Comparison of ENCODE assay signal across 8 cellular contexts in the genomic region with DNA sequence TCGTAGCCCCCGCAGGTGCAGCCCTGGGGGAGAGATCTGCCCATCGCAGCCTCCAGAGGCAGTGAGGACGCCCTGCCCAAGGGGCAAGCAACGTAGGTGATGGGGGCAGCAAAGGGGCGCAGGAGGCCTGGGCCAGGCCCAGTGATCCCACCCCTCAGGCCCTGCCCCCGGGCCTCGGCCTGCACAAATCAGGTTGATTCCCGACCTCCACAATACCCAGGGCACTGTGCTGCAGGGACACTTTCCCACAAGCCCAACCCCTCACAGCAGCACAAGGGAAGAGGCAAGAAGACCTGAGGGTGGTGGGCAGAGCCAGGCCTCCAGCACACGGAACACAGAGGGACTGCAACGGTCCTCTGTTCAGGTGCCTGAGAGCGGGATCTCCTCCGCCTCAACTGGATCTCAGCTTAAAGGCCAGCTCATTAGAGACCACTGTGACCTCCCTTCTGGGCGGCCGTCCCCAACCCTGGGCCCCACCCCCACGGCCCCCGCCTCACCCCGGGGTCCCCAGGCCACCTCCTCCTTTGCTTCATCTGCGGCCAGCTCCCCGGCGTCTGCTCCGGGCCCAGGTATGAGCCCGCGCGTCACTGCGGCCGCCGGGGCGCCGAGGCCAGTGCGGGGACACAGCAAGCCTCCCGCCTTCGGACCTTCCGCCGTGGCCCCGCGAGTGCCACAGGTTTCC. TPM values are rescaled to one million over a fixed set of nuclear protein-coding genes. Genes with fewer than 3 reads are reported as not detected.
DNase-seq lines count a peak whose midpoint lies in the region; ATAC-seq and TF ChIP-seq lines count a peak whose summit lies in the region.

No MANE protein-coding gene starts in this region.

- H3K4me3 ChIP-seq in coronary artery (peak overlapping the region; percentile 85), mononuclear cell (ENCODE audit: low read length) (peak overlapping the region; percentile 99)

- H3K27me3 ChIP-seq in mononuclear cell (ENCODE audit: insufficient read depth, low read length): no peaks in the 10 kb centered on the region

- peak; percentile 15 for ATAC-seq in HG02610 (IDR thresholded peaks at IDR 0.05; ENCODE audit: unreplicated experiment)
- no peak for ATAC-seq in HG02678 (IDR thresholded peaks at IDR 0.05; ENCODE audit: unreplicated experiment)

- peaks cover 45% of the 10 kb centered on the region for H3K4me1 ChIP-seq in mononuclear cell (ENCODE audit: insufficient read depth, low read length)

- DNase-seq in NCI-H510A treated with DMSO at 0.1 percent for 48 hours (lab: John Stamatoyannopoulos, UW) (peak; percentile 26), NCI-H510A (lab: John Stamatoyannopoulos, UW) (no peak), OCI-M1 (lab: John Stamatoyannopoulos, UW) (peak; percentile 58), coronary artery (ENCODE audit: low spot score) (no peak), NCI-H1694 treated with DMSO at 0.1 percent for 48 hours (lab: John Stamatoyannopoulos, UW) (no peak)

- peak overlapping the region; percentile 97 to 99 for H3K27ac ChIP-seq in coronary artery

- H3K9me3 ChIP-seq in mononuclear cell (ENCODE audit: low read depth, low read length): no peaks in the 10 kb centered on the region

- no peak for TF ChIP-seq CTCF in coronary artery (IDR thresholded peaks at IDR 0.05)

RNA-seq across cellular contexts. Expression of a gene that starts 0.8 kb away (rescaled TPM):
- 218 TPM for total RNA-seq in mononuclear cell

RNA-seq across cellular contexts. Expression of a gene that starts 21.4 kb away (rescaled TPM):
- 6.1 TPM for total RNA-seq in mononuclear cell

RNA-seq across cellular contexts. Expression of a gene that starts 27.4 kb away (rescaled TPM):
- 44.4 TPM for total RNA-seq in mononuclear cell

RNA-seq across cellular contexts. Expression of a gene that starts 58.4 kb away (rescaled TPM):
- total RNA-seq in mononuclear cell: 190 TPM

Comparison
In these comparisons a context has a peak if more than half of its experiments do, and no peak if none do; other contexts are left out.
1. DNase-seq: peak in NCI-H510A treated with DMSO at 0.1 percent for 48 hours (single experiment) and OCI-M1 (single experiment); none in NCI-H510A (single experiment), coronary artery (single experiment) and NCI-H1694 treated with DMSO at 0.1 percent for 48 hours (single experiment).